Comparison of ENCODE assay signal across 1 cellular context in the genomic region with DNA sequence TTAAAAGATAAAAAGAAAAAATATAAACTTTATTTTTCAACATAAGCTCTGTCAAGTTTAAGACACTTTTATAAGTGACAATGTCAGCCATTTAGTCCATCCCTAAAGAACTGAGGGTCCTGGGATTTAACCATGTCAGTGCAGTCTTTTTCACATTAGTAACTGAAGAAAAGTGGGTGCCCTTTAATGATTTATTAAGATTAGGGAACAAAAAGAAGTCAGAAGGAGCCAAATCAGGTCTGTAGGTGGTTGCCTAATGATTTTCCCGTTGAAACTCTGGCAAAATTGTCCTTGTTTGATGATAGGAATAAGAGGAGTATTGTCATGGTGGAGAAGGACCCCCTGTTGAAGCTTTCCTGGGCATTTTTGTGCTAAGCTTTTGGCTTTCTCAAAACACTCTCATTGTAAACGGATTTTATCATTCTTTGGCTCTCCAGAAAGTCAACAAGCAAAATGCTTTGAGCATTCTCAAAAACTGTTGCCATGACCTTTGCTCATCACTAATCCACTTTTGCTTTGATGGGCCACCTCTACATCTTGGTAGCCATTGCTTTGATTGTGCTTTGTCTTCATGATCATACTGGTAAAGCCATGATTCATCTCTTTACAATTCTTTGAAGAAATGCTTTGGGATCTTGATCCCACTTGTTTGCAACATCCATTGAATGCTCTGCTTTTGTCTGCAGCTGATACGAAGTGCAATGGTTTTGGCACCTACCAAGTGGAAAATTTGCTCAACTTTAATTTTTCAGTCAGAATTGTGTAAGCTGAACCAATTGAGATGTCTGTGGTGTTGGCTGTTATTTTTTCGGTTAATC.
A peak's percentile ranks its signal among the peaks of the same experiment; 100 is the strongest.
TF ChIP-seq lines count a peak whose summit lies in the region.

No MANE protein-coding gene starts in this region.

TF ChIP-seq in HepG2, 621 proteins besides CTCF, POLR2A, EP300 and RAD21 (continued from another document and continues in another):
- TF ChIP-seq KLF15 (CRISPR knock-in tag; IDR thresholded peaks at IDR 0.05; ENCODE audit: borderline replicate concordance), result no peak
- no peak for TF ChIP-seq CCDC6 (CRISPR knock-in tag; IDR thresholded peaks at IDR 0.05)
- TF ChIP-seq MIER2 (CRISPR knock-in tag; IDR thresholded peaks at IDR 0.05), result peak; percentile 89
- TF ChIP-seq SATB2 (CRISPR knock-in tag; IDR thresholded peaks at IDR 0.05), result 0 out of 2 replicates have a peak, but pooled peaks have one; percentile 19
- TF ChIP-seq SSRP1 (CRISPR knock-in tag; IDR thresholded peaks at IDR 0.05), result peak; percentile 59; the same call in 1 of the 2 replicates
- peak; percentile 97 for TF ChIP-seq ZNF317 (CRISPR knock-in tag; IDR thresholded peaks at IDR 0.05)
- no peak for TF ChIP-seq ZNF746 (CRISPR knock-in tag; IDR thresholded peaks at IDR 0.05)
- TF ChIP-seq KDM2A (CRISPR knock-in tag; IDR thresholded peaks at IDR 0.05; ENCODE audit: borderline replicate concordance, low read depth), result peak; percentile 18; the same call in 1 of the 2 replicates
- peak; percentile 99 for TF ChIP-seq TBX2 (CRISPR knock-in tag; IDR thresholded peaks at IDR 0.05; ENCODE audit: borderline replicate concordance)
- TF ChIP-seq RORA (CRISPR knock-in tag; IDR thresholded peaks at IDR 0.05), result 0 out of 2 replicates have a peak, but pooled peaks have one; percentile 74
- TF ChIP-seq, protein P1, sequence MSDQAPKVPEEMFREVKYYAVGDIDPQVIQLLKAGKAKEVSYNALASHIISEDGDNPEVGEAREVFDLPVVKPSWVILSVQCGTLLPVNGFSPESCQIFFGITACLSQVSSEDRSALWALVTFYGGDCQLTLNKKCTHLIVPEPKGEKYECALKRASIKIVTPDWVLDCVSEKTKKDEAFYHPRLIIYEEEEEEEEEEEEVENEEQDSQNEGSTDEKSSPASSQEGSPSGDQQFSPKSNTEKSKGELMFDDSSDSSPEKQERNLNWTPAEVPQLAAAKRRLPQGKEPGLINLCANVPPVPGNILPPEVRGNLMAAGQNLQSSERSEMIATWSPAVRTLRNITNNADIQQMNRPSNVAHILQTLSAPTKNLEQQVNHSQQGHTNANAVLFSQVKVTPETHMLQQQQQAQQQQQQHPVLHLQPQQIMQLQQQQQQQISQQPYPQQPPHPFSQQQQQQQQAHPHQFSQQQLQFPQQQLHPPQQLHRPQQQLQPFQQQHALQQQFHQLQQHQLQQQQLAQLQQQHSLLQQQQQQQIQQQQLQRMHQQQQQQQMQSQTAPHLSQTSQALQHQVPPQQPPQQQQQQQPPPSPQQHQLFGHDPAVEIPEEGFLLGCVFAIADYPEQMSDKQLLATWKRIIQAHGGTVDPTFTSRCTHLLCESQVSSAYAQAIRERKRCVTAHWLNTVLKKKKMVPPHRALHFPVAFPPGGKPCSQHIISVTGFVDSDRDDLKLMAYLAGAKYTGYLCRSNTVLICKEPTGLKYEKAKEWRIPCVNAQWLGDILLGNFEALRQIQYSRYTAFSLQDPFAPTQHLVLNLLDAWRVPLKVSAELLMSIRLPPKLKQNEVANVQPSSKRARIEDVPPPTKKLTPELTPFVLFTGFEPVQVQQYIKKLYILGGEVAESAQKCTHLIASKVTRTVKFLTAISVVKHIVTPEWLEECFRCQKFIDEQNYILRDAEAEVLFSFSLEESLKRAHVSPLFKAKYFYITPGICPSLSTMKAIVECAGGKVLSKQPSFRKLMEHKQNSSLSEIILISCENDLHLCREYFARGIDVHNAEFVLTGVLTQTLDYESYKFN (CRISPR knock-in tag; conservative IDR thresholded peaks at IDR 0.05), result peak; percentile 94
- peak; percentile 70 for TF ChIP-seq SAP130 (CRISPR knock-in tag; IDR thresholded peaks at IDR 0.05; ENCODE audit: low read depth)
- TF ChIP-seq BCL6 (CRISPR knock-in tag; IDR thresholded peaks at IDR 0.05), result peak; percentile 92
- TF ChIP-seq MED13 (CRISPR knock-in tag; IDR thresholded peaks at IDR 0.05), result peak; percentile 96
- TF ChIP-seq, protein P2, sequence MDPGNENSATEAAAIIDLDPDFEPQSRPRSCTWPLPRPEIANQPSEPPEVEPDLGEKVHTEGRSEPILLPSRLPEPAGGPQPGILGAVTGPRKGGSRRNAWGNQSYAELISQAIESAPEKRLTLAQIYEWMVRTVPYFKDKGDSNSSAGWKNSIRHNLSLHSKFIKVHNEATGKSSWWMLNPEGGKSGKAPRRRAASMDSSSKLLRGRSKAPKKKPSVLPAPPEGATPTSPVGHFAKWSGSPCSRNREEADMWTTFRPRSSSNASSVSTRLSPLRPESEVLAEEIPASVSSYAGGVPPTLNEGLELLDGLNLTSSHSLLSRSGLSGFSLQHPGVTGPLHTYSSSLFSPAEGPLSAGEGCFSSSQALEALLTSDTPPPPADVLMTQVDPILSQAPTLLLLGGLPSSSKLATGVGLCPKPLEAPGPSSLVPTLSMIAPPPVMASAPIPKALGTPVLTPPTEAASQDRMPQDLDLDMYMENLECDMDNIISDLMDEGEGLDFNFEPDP (CRISPR knock-in tag; conservative IDR thresholded peaks at IDR 0.05), result 0 out of 2 replicates have a peak, but pooled peaks have one; percentile 75
- peak; percentile 38; the same call in 1 of the 2 replicates for TF ChIP-seq FOXP1 (IDR thresholded peaks at IDR 0.05)
- TF ChIP-seq FOXP1 (CRISPR knock-in tag; IDR thresholded peaks at IDR 0.05), result peak; percentile 90; the same call in 1 of the 2 replicates
- no peak for TF ChIP-seq BRCA1 (CRISPR knock-in tag; IDR thresholded peaks at IDR 0.05)
- TF ChIP-seq PRMT3 (CRISPR knock-in tag; IDR thresholded peaks at IDR 0.05; ENCODE audit: borderline replicate concordance, low read depth), result no peak
- peak; percentile 78; the same call in 1 of the 2 replicates for TF ChIP-seq ZBTB33 (CRISPR knock-in tag; IDR thresholded peaks at IDR 0.05)
- TF ChIP-seq ETV5 (CRISPR knock-in tag; IDR thresholded peaks at IDR 0.05; ENCODE audit: borderline replicate concordance), result peak; percentile 74; the same call in 1 of the 2 replicates
- TF ChIP-seq, protein P3, sequence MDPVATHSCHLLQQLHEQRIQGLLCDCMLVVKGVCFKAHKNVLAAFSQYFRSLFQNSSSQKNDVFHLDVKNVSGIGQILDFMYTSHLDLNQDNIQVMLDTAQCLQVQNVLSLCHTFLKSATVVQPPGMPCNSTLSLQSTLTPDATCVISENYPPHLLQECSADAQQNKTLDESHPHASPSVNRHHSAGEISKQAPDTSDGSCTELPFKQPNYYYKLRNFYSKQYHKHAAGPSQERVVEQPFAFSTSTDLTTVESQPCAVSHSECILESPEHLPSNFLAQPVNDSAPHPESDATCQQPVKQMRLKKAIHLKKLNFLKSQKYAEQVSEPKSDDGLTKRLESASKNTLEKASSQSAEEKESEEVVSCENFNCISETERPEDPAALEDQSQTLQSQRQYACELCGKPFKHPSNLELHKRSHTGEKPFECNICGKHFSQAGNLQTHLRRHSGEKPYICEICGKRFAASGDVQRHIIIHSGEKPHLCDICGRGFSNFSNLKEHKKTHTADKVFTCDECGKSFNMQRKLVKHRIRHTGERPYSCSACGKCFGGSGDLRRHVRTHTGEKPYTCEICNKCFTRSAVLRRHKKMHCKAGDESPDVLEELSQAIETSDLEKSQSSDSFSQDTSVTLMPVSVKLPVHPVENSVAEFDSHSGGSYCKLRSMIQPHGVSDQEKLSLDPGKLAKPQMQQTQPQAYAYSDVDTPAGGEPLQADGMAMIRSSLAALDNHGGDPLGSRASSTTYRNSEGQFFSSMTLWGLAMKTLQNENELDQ (CRISPR knock-in tag; IDR thresholded peaks at IDR 0.05; ENCODE audit: borderline replicate concordance), result no peak
- TF ChIP-seq, protein P4, sequence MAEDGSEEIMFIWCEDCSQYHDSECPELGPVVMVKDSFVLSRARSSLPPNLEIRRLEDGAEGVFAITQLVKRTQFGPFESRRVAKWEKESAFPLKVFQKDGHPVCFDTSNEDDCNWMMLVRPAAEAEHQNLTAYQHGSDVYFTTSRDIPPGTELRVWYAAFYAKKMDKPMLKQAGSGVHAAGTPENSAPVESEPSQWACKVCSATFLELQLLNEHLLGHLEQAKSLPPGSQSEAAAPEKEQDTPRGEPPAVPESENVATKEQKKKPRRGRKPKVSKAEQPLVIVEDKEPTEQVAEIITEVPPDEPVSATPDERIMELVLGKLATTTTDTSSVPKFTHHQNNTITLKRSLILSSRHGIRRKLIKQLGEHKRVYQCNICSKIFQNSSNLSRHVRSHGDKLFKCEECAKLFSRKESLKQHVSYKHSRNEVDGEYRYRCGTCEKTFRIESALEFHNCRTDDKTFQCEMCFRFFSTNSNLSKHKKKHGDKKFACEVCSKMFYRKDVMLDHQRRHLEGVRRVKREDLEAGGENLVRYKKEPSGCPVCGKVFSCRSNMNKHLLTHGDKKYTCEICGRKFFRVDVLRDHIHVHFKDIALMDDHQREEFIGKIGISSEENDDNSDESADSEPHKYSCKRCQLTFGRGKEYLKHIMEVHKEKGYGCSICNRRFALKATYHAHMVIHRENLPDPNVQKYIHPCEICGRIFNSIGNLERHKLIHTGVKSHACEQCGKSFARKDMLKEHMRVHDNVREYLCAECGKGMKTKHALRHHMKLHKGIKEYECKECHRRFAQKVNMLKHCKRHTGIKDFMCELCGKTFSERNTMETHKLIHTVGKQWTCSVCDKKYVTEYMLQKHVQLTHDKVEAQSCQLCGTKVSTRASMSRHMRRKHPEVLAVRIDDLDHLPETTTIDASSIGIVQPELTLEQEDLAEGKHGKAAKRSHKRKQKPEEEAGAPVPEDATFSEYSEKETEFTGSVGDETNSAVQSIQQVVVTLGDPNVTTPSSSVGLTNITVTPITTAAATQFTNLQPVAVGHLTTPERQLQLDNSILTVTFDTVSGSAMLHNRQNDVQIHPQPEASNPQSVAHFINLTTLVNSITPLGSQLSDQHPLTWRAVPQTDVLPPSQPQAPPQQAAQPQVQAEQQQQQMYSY (CRISPR knock-in tag; IDR thresholded peaks at IDR 0.05), result no peak
- TF ChIP-seq ATF5 (CRISPR knock-in tag; IDR thresholded peaks at IDR 0.05; ENCODE audit: low read depth), result no peak
- peak; percentile 97 for TF ChIP-seq ZSCAN5A (CRISPR knock-in tag; IDR thresholded peaks at IDR 0.05; ENCODE audit: borderline replicate concordance)
- TF ChIP-seq ZNF749 (CRISPR knock-in tag; IDR thresholded peaks at IDR 0.05; ENCODE audit: borderline replicate concordance), result no peak; the same call in 1 of the 2 replicates
- peak; percentile 93 for TF ChIP-seq ZKSCAN8 (CRISPR knock-in tag; IDR thresholded peaks at IDR 0.05; ENCODE audit: borderline replicate concordance)
- TF ChIP-seq PTBP1 (IDR thresholded peaks at IDR 0.05; ENCODE audit: low read depth, low read length, poor library complexity, severe bottlenecking), result no peak
- TF ChIP-seq RBAK (CRISPR knock-in tag; IDR thresholded peaks at IDR 0.05), result no peak
- TF ChIP-seq ZNF512B (CRISPR knock-in tag; IDR thresholded peaks at IDR 0.05; ENCODE audit: borderline replicate concordance), result no peak
- 0 out of 2 replicates have a peak, but pooled peaks have one; percentile 74 for TF ChIP-seq KDM3A (CRISPR knock-in tag; IDR thresholded peaks at IDR 0.05; ENCODE audit: low read depth)
- peak; percentile 79; the same call in 1 of the 2 replicates for TF ChIP-seq FOXK2 (IDR thresholded peaks at IDR 0.05)
- TF ChIP-seq NFYB (CRISPR knock-in tag; IDR thresholded peaks at IDR 0.05), result no peak
- peak; percentile 48 for TF ChIP-seq SKI (IDR thresholded peaks at IDR 0.05; ENCODE audit: partially characterized antibody)
- TF ChIP-seq XBP1 (CRISPR knock-in tag; IDR thresholded peaks at IDR 0.05), result no peak
- TF ChIP-seq, protein P5, sequence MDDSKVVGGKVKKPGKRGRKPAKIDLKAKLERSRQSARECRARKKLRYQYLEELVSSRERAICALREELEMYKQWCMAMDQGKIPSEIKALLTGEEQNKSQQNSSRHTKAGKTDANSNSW (CRISPR knock-in tag; IDR thresholded peaks at IDR 0.05; ENCODE audit: borderline replicate concordance), result no peak
- peak; percentile 85; the same call in 1 of the 2 replicates for TF ChIP-seq SALL1 (CRISPR knock-in tag; IDR thresholded peaks at IDR 0.05)
- TF ChIP-seq ASH2L (IDR thresholded peaks at IDR 0.05; ENCODE audit: insufficient read length, low read depth, low read length), result peak; percentile 75
- no peak for TF ChIP-seq SMAD1 (CRISPR knock-in tag; IDR thresholded peaks at IDR 0.05; ENCODE audit: borderline replicate concordance, low read depth)
